8 cellular contexts compared by ENCODE assay signal in the genomic region with DNA sequence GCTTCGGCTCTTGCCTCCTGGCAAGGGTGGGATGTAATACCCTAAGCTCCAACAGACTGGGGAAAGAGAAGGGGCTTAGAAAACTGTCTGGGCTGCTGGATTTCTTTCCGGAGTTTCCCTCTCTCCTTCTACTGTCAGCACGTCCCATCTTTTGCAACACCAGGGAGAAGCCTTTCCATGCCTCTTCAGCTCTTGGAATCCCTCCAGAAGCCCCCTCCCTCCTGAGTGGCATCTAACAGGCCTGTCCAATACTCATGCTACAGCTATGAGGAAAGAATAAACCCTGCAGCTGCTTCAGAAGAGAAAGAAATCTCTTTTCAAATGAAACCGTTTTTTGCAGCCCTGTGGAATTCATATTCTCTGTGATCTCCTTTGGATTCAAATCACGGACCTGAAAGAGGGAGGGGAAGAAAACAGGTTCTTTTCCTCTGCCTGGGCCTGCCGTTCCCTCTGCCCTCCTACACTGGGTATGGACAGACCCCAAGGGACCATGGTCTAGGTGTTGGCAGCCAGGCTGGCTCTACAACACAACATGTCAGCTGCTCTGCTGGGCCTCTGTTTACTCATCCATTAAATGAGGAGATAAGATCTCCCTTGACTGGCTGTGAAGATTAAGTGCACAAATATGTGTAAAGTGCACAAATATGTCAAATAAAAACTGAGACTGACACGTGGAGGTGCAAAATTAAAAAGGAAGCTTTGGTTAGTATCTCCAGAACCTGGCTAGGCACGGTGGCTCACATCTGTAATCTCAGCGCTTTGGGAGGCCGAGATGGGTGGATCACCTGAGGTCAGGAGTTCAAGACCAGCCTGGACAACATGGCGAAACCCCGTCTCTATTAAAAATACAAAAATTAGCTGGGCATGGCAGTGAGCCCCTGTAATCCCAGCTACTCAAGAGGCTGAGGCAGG. TPM values are rescaled to one million over a fixed set of nuclear protein-coding genes. Genes with fewer than 3 reads are reported as not detected.
DNase-seq lines count a peak whose midpoint lies in the region; ATAC-seq and TF ChIP-seq lines count a peak whose summit lies in the region.

No MANE protein-coding gene starts in this region.

- no peak overlapping the region for H2AFZ ChIP-seq in fibroblast of lung (ENCODE audit: low read length)

- no peak for TF ChIP-seq EP300 in stomach (IDR thresholded peaks at IDR 0.05)

- H3K27me3 ChIP-seq in Panc1 (ENCODE audit: control insufficient read depth, insufficient read depth, low read length), result no peaks in the 10 kb centered on the region
- no peaks in the 10 kb centered on the region for H3K27me3 ChIP-seq in fibroblast of lung (ENCODE audit: control insufficient read depth, insufficient read depth, low read length)
- no peaks in the 10 kb centered on the region for H3K27me3 ChIP-seq in stomach

- WGBS in stomach, 5 donors, result 34 to 46% (median 36%) methylated on average over 12 of the region's 12 CpGs

- TF ChIP-seq CTCF in Panc1 (IDR thresholded peaks at IDR 0.05) (no peak), fibroblast of lung (conservative IDR thresholded peaks at IDR 0.05 in 1 of 2, IDR thresholded peaks at IDR 0.05 in 1 of 2; ENCODE audit: low read depth in 1 of 2, low read length in 2 of 2) (no peak), stomach (IDR thresholded peaks at IDR 0.05) (no peak)

- POLR2A ChIA-PET in HEK293T (lab: Yijun Ruan, JAX), result interaction anchor here (1.1 to 1.6 kb wide), 2 partner anchors 12 to 66 kb away, joined by 3 to 7 read pairs; no protein-coding TSS in a partner anchor
- POLR2A ChIA-PET in Panc1 (lab: Charles Lee), result interaction anchor here (0.6 to 0.7 kb wide), 3 partner anchors 65 to 790 kb away, joined by 3 to 8 read pairs (median 4); no protein-coding TSS in a partner anchor

- in situ Hi-C loops in Panc1 (cut with HindIII; ENCODE audit: low pct_unique_long_range_greater_than_20kb, low sequenced_read_pairs), result no loop called here

- intact Hi-C loops in Panc1 (cut with micrococcal nuclease; ENCODE audit: unreplicated experiment) (loop anchor here (10.0 kb wide), 1 partner anchor 628 kb away; the partner anchor contains the start of gene NVL), stomach (cut with DNase I; ENCODE audit: low total_unique reads) (no loop called here)

- TSS peak; percentile 86 for BruUV-seq in Panc1 (replicated peaks; lab: Mats Ljungman, UMichigan)

- H3K27ac ChIP-seq in Panc1 (ENCODE audit: low read length) (peak overlapping the region; percentile 96), fibroblast of lung (ENCODE audit: insufficient read depth, low read length) (peak overlapping the region; percentile 90), stomach (peak overlapping the region; percentile 77 to 93 (median 85))

- no peaks in the 10 kb centered on the region for H3K79me2 ChIP-seq in fibroblast of lung (ENCODE audit: control insufficient read depth, insufficient read depth, low read length)

- no peaks in the 10 kb centered on the region for H4K20me1 ChIP-seq in fibroblast of lung (ENCODE audit: control insufficient read depth, extremely low read depth, insufficient read depth, low read length)

- H3K36me3 ChIP-seq in Panc1 (ENCODE audit: control insufficient read depth, insufficient read depth, low read length) (no peaks in the 10 kb centered on the region), fibroblast of lung (ENCODE audit: control insufficient read depth, insufficient read depth, low read length) (no peaks in the 10 kb centered on the region), stomach (no peaks in the 10 kb centered on the region)

- peak overlapping the region; percentile 17 for H3K4me2 ChIP-seq in fibroblast of lung (ENCODE audit: extremely low read depth, insufficient read depth, low read length)

- no peaks in the 10 kb centered on the region for H3K9me3 ChIP-seq in Panc1 (ENCODE audit: control insufficient read depth, insufficient read depth, low read depth, low read length)
- no peaks in the 10 kb centered on the region for H3K9me3 ChIP-seq in fibroblast of lung (ENCODE audit: control insufficient read depth, insufficient read depth, low read depth, low read length)
- H3K9me3 ChIP-seq in stomach, result no peaks in the 10 kb centered on the region

- peak overlapping the region; percentile 44 for H3K9ac ChIP-seq in fibroblast of lung (ENCODE audit: insufficient read depth, low read length)

- ATAC-seq in Panc1 (peak; percentile 51), GM18861 (IDR thresholded peaks at IDR 0.05; ENCODE audit: unreplicated experiment) (no peak), HG03108 (IDR thresholded peaks at IDR 0.05; ENCODE audit: unreplicated experiment) (no peak)

- H3K4me3 ChIP-seq in Panc1 (ENCODE audit: low read depth in 2 of 2, low read length in 2 of 2) (peak overlapping the region in 1 of 2 experiments; percentile 53; a peak in 2 of 4 replicates), fibroblast of lung (replicated peaks in 1 of 4; ENCODE audit: control extremely low read depth in 1 of 4, insufficient read depth in 1 of 4, low read depth in 3 of 4, low read length in 4 of 4) (peak overlapping the region in 2 of 4 experiments; percentile 3 to 34), stomach (no peak overlapping the region)

- CTCF ChIA-PET in HEK293T (lab: Yijun Ruan, JAX) (interaction anchor here (1.2 to 4.0 kb wide), 2 partner anchors 10 to 43 kb away, joined by 7 to 16 read pairs; no protein-coding TSS in a partner anchor), Panc1 (lab: Charles Lee) (no interaction called here)

- H3K4me1 ChIP-seq in Panc1 (ENCODE audit: control insufficient read depth, insufficient read depth, low read length) (peaks cover 78% of the 10 kb centered on the region), fibroblast of lung (ENCODE audit: control insufficient read depth, extremely low read depth, insufficient read depth, low read length) (peaks cover 54% of the 10 kb centered on the region), stomach (peaks cover 38 to 71% (median 62%) of the 10 kb centered on the region in 4 donors)

- TF ChIP-seq POLR2A in stomach (IDR thresholded peaks at IDR 0.05), result no peak

- no peak for DNase-seq in HEK293T (ENCODE audit: extremely low spot score)
- DNase-seq in Panc1 (ENCODE audit: low read depth, low spot score), result no peak
- DNase-seq in fibroblast of lung (ENCODE audit: low read depth in 2 of 2), result peak; percentile 89 to 98
- peak; percentile 56 for DNase-seq in stomach
- no peak for DNase-seq in NOMO-1 treated with DMSO at 0.1 percent for 48 hours (lab: John Stamatoyannopoulos, UW; ENCODE audit: unreplicated experiment)
- no peak for DNase-seq in Ammon's horn (ENCODE audit: low spot score)

TF ChIP-seq in HEK293T, 16 proteins besides CTCF, POLR2A, EP300 and RAD21:
- TF ChIP-seq SUZ12 (IDR thresholded peaks at IDR 0.05) (no peak), ARNT (IDR thresholded peaks at IDR 0.05) (no peak), HDGF (IDR thresholded peaks at IDR 0.05; ENCODE audit: borderline replicate concordance) (0 out of 2 replicates have a peak, but pooled peaks have one; percentile 51), CTBP1 (IDR thresholded peaks at IDR 0.05; ENCODE audit: borderline replicate concordance) (no peak), ELF4 (IDR thresholded peaks at IDR 0.05) (no peak), FOXM1 (IDR thresholded peaks at IDR 0.05; ENCODE audit: borderline replicate concordance) (no peak)
- TF ChIP-seq, protein P1, sequence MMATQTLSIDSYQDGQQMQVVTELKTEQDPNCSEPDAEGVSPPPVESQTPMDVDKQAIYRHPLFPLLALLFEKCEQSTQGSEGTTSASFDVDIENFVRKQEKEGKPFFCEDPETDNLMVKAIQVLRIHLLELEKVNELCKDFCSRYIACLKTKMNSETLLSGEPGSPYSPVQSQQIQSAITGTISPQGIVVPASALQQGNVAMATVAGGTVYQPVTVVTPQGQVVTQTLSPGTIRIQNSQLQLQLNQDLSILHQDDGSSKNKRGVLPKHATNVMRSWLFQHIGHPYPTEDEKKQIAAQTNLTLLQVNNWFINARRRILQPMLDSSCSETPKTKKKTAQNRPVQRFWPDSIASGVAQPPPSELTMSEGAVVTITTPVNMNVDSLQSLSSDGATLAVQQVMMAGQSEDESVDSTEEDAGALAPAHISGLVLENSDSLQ (IDR thresholded peaks at IDR 0.05), result peak; percentile 60
TF ChIP-seq in HEK293T: peak in this region for 2.

RNA-seq across cellular contexts. Expression of gene CAPN2, which starts 6.0 kb away (rescaled TPM):
- total RNA-seq in Panc1 (2021; ENCODE audit: unreplicated experiment) (171 TPM), fibroblast of lung (332 and 488 TPM in 2 replicates), stomach (100 to 1,000 TPM; 224 to 739 (median 358) TPM)
- 189 TPM for polyA plus RNA-seq in Panc1 (2012; ENCODE audit: insufficient read length)
- polyA plus RNA-seq in fibroblast of lung (318 and 387 TPM in 2 replicates), stomach (100 to 1,000 TPM; 128 to 171 (median 161) TPM)
- 376 and 416 TPM in 2 replicates for polyA plus RNA-seq in fibroblast of lung (2012)
- 336 and 352 TPM in 2 replicates for polyA minus RNA-seq in fibroblast of lung (ENCODE audit: low replicate concordance)

RNA-seq across cellular contexts. Expression of gene CAPN8, which starts 40.8 kb away (rescaled TPM):
- total RNA-seq in Panc1 (2021; ENCODE audit: unreplicated experiment) (0.28 TPM), fibroblast of lung (not detected in 2 replicates), stomach (100 to 1,000 TPM in 4 of 5 donors, 10 to 100 TPM in 1; 67.5 to 581 (median 254) TPM)
- polyA plus RNA-seq in Panc1 (2012; ENCODE audit: insufficient read length), result 0.22 TPM
- polyA plus RNA-seq in fibroblast of lung (not detected in 2 replicates), stomach (100 to 1,000 TPM in 1 of 3 donors, 10 to 100 TPM in 2; 28.3 to 127 (median 31.0) TPM)
- polyA plus RNA-seq in fibroblast of lung (2012), result not detected in 2 replicates
- not detected in 2 replicates for polyA minus RNA-seq in fibroblast of lung (ENCODE audit: low replicate concordance)

Comparison
In these comparisons a context has a peak if more than half of its experiments do, and no peak if none do; other contexts are left out.
1. DNase-seq: peak in fibroblast of lung (2 of 2) and stomach (single experiment); none in HEK293T (single experiment), Panc1 (single experiment), NOMO-1 treated with DMSO at 0.1 percent for 48 hours (single experiment) and Ammon's horn (single experiment).
2. RNA of gene CAPN8, which starts 40.8 kb away (total RNA-seq): 67.5 to 581 TPM in stomach; 0.28 TPM in Panc1 (single experiment) and not detected in fibroblast of lung; every median in the first group is over 10 times any median in the second.
3. Peak in every context shown above with its lines, with median percentiles within 50 percentile points of each other: H3K27ac ChIP-seq.